In genomic region chr15:73346735-73347312, GRCh38 we compare ENCODE assay signal across 8 cellular contexts. TPM values are rescaled to one million over a fixed set of nuclear protein-coding genes. Genes with fewer than 3 reads are reported as not detected.
DNase-seq lines count a peak whose midpoint lies in the region; FAIRE-seq and TF ChIP-seq lines count a peak whose summit lies in the region.

No MANE protein-coding gene starts in this region.

- intact Hi-C loops in activated T-helper 2 cell treated with anti-CD3 and anti-CD28 coated beads, Interferon-gamma antibody, Interleukin-2, Interleukin-4, amounts not matched to agents 10 μg/mL and 5 μg/mL and 100 μg/mL, durations not matched to agents 14 hours and 24 hours and 36 hours (cut with micrococcal nuclease), result no loop called here

- no peaks in the 10 kb centered on the region for H3K9me3 ChIP-seq in Peyer's patch

- H3K4me3 Mint-ChIP-seq in activated T-helper 2 cell treated with anti-CD3 and anti-CD28 coated beads, Interferon-gamma antibody, Interleukin-2, Interleukin-4, amounts not matched to agents 10 μg/mL and 5 μg/mL and 100 μg/mL, durations not matched to agents 14 hours and 24 hours and 36 hours (ENCODE audit: low read depth), result no peak overlapping the region

- TF ChIP-seq CTCF in GM10248 (IDR thresholded peaks at IDR 0.05; ENCODE audit: control extremely low read depth, extremely low read depth, low read depth, missing control alignments) (no peak), Peyer's patch (IDR thresholded peaks at IDR 0.05) (no peak)

- no peaks in the 10 kb centered on the region for H3K27me3 Mint-ChIP-seq in activated T-helper 2 cell treated with anti-CD3 and anti-CD28 coated beads, Interferon-gamma antibody, Interleukin-2, Interleukin-4, amounts not matched to agents 10 μg/mL and 5 μg/mL and 100 μg/mL, durations not matched to agents 14 hours and 24 hours and 36 hours (ENCODE audit: low read depth)

- TF ChIP-seq POLR2A in Peyer's patch (IDR thresholded peaks at IDR 0.05) (no peak), GM12892 (IDR thresholded peaks at IDR 0.05; ENCODE audit: low read depth, low read length) (no peak)

- no peak overlapping the region for H3K27ac ChIP-seq in Peyer's patch

- no peaks in the 10 kb centered on the region for H3K27me3 ChIP-seq in Peyer's patch

- no peaks in the 10 kb centered on the region for H3K36me3 ChIP-seq in Peyer's patch

- no peaks in the 10 kb centered on the region for H3K4me1 ChIP-seq in Peyer's patch

- H3K9me3 Mint-ChIP-seq in activated T-helper 2 cell treated with anti-CD3 and anti-CD28 coated beads, Interferon-gamma antibody, Interleukin-2, Interleukin-4, amounts not matched to agents 10 μg/mL and 5 μg/mL and 100 μg/mL, durations not matched to agents 14 hours and 24 hours and 36 hours, result no peaks in the 10 kb centered on the region

- H3K27ac Mint-ChIP-seq in activated T-helper 2 cell treated with anti-CD3 and anti-CD28 coated beads, Interferon-gamma antibody, Interleukin-2, Interleukin-4, amounts not matched to agents 10 μg/mL and 5 μg/mL and 100 μg/mL, durations not matched to agents 14 hours and 24 hours and 36 hours, result no peak overlapping the region

- CTCF ChIA-PET in GM10248 (lab: Yijun Ruan, JAX), result no interaction called here

- no peak for FAIRE-seq in GM12892 (lab: Jason Lieb, UNC)

- no peaks in the 10 kb centered on the region for H3K4me1 Mint-ChIP-seq in activated T-helper 2 cell treated with anti-CD3 and anti-CD28 coated beads, Interferon-gamma antibody, Interleukin-2, Interleukin-4, amounts not matched to agents 10 μg/mL and 5 μg/mL and 100 μg/mL, durations not matched to agents 14 hours and 24 hours and 36 hours (ENCODE audit: low read depth)

- H3K36me3 Mint-ChIP-seq in activated T-helper 2 cell treated with anti-CD3 and anti-CD28 coated beads, Interferon-gamma antibody, Interleukin-2, Interleukin-4, amounts not matched to agents 10 μg/mL and 5 μg/mL and 100 μg/mL, durations not matched to agents 14 hours and 24 hours and 36 hours (ENCODE audit: low read depth), result no peaks in the 10 kb centered on the region

- H3K4me3 ChIP-seq in Peyer's patch, result no peak overlapping the region

- peak; percentile 67 for DNase-seq in GM10248 (ENCODE audit: extremely low spot score)
- DNase-seq in Peyer's patch, result peak in 2 of 3 donors; percentile 66 to 78
- DNase-seq in activated T-helper 2 cell treated with anti-CD3 and anti-CD28 coated beads, Interferon-gamma antibody, Interleukin-2, Interleukin-4, amounts not matched to agents 10 μg/mL and 5 μg/mL and 100 μg/mL, durations not matched to agents 14 hours and 24 hours and 36 hours (ENCODE audit: low spot score), result peak; percentile 42
- peak; percentile 11 for DNase-seq in iris pigment epithelial cell (ENCODE audit: low read depth)
- peak; percentile 8 for DNase-seq in stimulated activated CD8-positive, alpha-beta memory T cell treated with anti-CD3 and anti-CD28 coated beads, Interleukin-12 subunit alpha, Interleukin-12 subunit beta, amount 100 ng/mL, for 4 hours (ENCODE audit: low read depth)
- DNase-seq in NCI-H2227 (lab: John Stamatoyannopoulos, UW; ENCODE audit: unreplicated experiment), result no peak
- DNase-seq in GM12892 (ENCODE audit: insufficient read length), result no peak
- no peak for DNase-seq in DMS153 (lab: John Stamatoyannopoulos, UW)

- POLR2A ChIA-PET in GM10248 (lab: Yijun Ruan, JAX), result no interaction called here

RNA-seq across cellular contexts. Expression of gene HCN4, which starts 21.9 kb away (rescaled TPM):
- under 1 TPM in 2 of 4 donors, not detected in 2; 0.18 to 0.85 TPM for total RNA-seq in Peyer's patch
- total RNA-seq in activated T-helper 2 cell treated with anti-CD3 and anti-CD28 coated beads, Interferon-gamma antibody, Interleukin-2, Interleukin-4, amounts not matched to agents 10 μg/mL and 5 μg/mL and 100 μg/mL, durations not matched to agents 14 hours and 24 hours and 36 hours, result 0.02 TPM in 2 replicates
- not detected for polyA plus RNA-seq in GM12892 (2012; ENCODE audit: missing spikeins)

Comparison
In these comparisons a context has a peak if more than half of its experiments do, and no peak if none do; other contexts are left out.
1. DNase-seq: peak in GM10248 (single experiment), Peyer's patch (2 of 3), activated T-helper 2 cell treated with anti-CD3 and anti-CD28 coated beads, Interferon-gamma antibody, Interleukin-2, Interleukin-4, amounts not matched to agents 10 μg/mL and 5 μg/mL and 100 μg/mL, durations not matched to agents 14 hours and 24 hours and 36 hours (single experiment), iris pigment epithelial cell (single experiment) and stimulated activated CD8-positive, alpha-beta memory T cell treated with anti-CD3 and anti-CD28 coated beads, Interleukin-12 subunit alpha, Interleukin-12 subunit beta, amount 100 ng/mL, for 4 hours (single experiment); none in NCI-H2227 (single experiment), GM12892 (single experiment) and DMS153 (single experiment).